In the genomic region with DNA sequence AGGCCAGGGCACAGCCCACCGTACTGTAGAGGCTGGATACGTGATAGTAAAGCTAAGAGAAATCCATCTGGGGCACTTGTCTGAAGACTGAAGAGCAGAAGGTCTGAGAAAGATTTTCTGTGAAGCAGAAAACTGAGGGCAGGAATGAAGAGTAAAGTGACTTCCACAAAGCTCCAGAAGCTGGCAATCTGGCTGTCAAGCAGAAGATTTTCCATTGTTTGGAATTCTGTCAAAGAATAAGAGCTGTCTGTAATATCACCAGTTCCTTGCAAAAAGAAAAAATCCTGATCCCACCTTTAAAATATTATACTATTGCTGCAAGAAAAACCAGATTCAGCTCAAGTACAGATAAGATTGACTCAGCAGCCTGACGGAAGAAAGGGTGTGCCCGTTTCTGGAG, we compare ENCODE assay signal across 33 cellular contexts.
"Had no signal": no experiment of that assay in that cellular context is flagged by ENCODE, and none has a peak within 500 bp of the region (broad histone marks: within the 10 kb centered on the region; RNA-seq: fewer than 3 reads in every experiment).

No MANE protein-coding gene starts in this region.

- H3K4me3 ChIP-seq: ascending aorta, cardiac muscle cell had no signal

- ATAC-seq: activated CD4-positive, alpha-beta T cell treated with anti-CD3 and anti-CD28 coated beads for 36 hours; activated CD8-positive, alpha-beta memory T cell treated with anti-CD3 and anti-CD28 coated beads, Interleukin-2, amount 10 ng/mL, durations not matched to agents 7 days and 5 days; activated CD8-positive, alpha-beta T cell treated with anti-CD3 and anti-CD28 coated beads, Interleukin-2, amount 10 ng/mL, durations not matched to agents 7 days and 5 days; activated naive CD8-positive, alpha-beta T cell treated with anti-CD3 and anti-CD28 coated beads, Interleukin-2, amount 50 U/mL, for 24 hours; T-cell; T-helper 17 cell had no signal

- H3K4me1 Mint-ChIP-seq: activated B cell treated with CpG ODN at 0.5 μM for 24 hours; activated CD4-positive, alpha-beta memory T cell treated with anti-CD3 and anti-CD28 coated beads, Interleukin-2, amount 10 ng/mL, durations not matched to agents 7 days and 5 days; activated CD4-positive, alpha-beta T cell treated with anti-CD3 and anti-CD28 coated beads for 36 hours; activated CD4-positive, alpha-beta T cell treated with anti-CD3 and anti-CD28 coated beads, Interleukin-2, amount 10 ng/mL, durations not matched to agents 7 days and 5 days; activated CD8-positive, alpha-beta memory T cell treated with anti-CD3 and anti-CD28 coated beads, Interleukin-2, amount 10 ng/mL, durations not matched to agents 7 days and 5 days; activated naive CD4-positive, alpha-beta T cell treated with anti-CD3 and anti-CD28 coated beads, Interleukin-2, amount 10 ng/mL, durations not matched to agents 7 days and 5 days; activated naive CD4-positive, alpha-beta T cell treated with anti-CD3 and anti-CD28 coated beads, Interleukin-2, amount 50 U/mL, for 24 hours; activated naive CD8-positive, alpha-beta T cell treated with anti-CD3 and anti-CD28 coated beads, Interleukin-2, amount 10 ng/mL, durations not matched to agents 7 days and 5 days; activated naive CD8-positive, alpha-beta T cell treated with anti-CD3 and anti-CD28 coated beads, Interleukin-2, amount 50 U/mL, for 24 hours; central memory CD8-positive, alpha-beta T cell; T-cell; T-helper 17 cell had no signal

- H3K27me3 Mint-ChIP-seq: activated B cell treated with CpG ODN at 0.5 μM for 24 hours; activated CD4-positive, alpha-beta memory T cell treated with anti-CD3 and anti-CD28 coated beads, Interleukin-2, amount 10 ng/mL, durations not matched to agents 7 days and 5 days; activated CD4-positive, alpha-beta T cell treated with anti-CD3 and anti-CD28 coated beads for 36 hours; activated CD4-positive, alpha-beta T cell treated with anti-CD3 and anti-CD28 coated beads, Interleukin-2, amount 10 ng/mL, durations not matched to agents 7 days and 5 days; activated CD8-positive, alpha-beta memory T cell treated with anti-CD3 and anti-CD28 coated beads, Interleukin-2, amount 10 ng/mL, durations not matched to agents 7 days and 5 days; activated naive CD4-positive, alpha-beta T cell treated with anti-CD3 and anti-CD28 coated beads, Interleukin-2, amount 10 ng/mL, durations not matched to agents 7 days and 5 days; activated naive CD4-positive, alpha-beta T cell treated with anti-CD3 and anti-CD28 coated beads, Interleukin-2, amount 50 U/mL, for 24 hours; activated naive CD8-positive, alpha-beta T cell; activated naive CD8-positive, alpha-beta T cell treated with anti-CD3 and anti-CD28 coated beads, Interleukin-2, amount 10 ng/mL, durations not matched to agents 7 days and 5 days; activated naive CD8-positive, alpha-beta T cell treated with anti-CD3 and anti-CD28 coated beads, Interleukin-2, amount 50 U/mL, for 24 hours; activated T-cell treated with anti-CD3 and anti-CD28 coated beads, Interleukin-2, amount 50 U/mL, for 24 hours; brain; central memory CD8-positive, alpha-beta T cell; T-cell; T-helper 17 cell had no signal

- H3K4me1 ChIP-seq: ascending aorta had no signal

- H3K9me3 Mint-ChIP-seq: activated B cell treated with CpG ODN at 0.5 μM for 24 hours; activated naive CD4-positive, alpha-beta T cell treated with anti-CD3 and anti-CD28 coated beads, Interleukin-2, amount 50 U/mL, for 24 hours; activated naive CD8-positive, alpha-beta T cell treated with anti-CD3 and anti-CD28 coated beads, Interleukin-2, amount 10 ng/mL, durations not matched to agents 7 days and 5 days; brain had no signal

- H3K27ac ChIP-seq: ascending aorta, cardiac muscle cell, VCaP had no signal

- H3K36me3 ChIP-seq: ascending aorta, cardiac muscle cell had no signal

- H3K4me3 Mint-ChIP-seq: activated B cell treated with CpG ODN at 0.5 μM for 24 hours; activated CD4-positive, alpha-beta memory T cell treated with anti-CD3 and anti-CD28 coated beads, Interleukin-2, amount 10 ng/mL, durations not matched to agents 7 days and 5 days; activated CD4-positive, alpha-beta T cell treated with anti-CD3 and anti-CD28 coated beads for 36 hours; activated CD4-positive, alpha-beta T cell treated with anti-CD3 and anti-CD28 coated beads, Interleukin-2, amount 10 ng/mL, durations not matched to agents 7 days and 5 days; activated CD8-positive, alpha-beta memory T cell treated with anti-CD3 and anti-CD28 coated beads, Interleukin-2, amount 10 ng/mL, durations not matched to agents 7 days and 5 days; activated CD8-positive, alpha-beta T cell treated with anti-CD3 and anti-CD28 coated beads, Interleukin-2, amount 10 ng/mL, durations not matched to agents 7 days and 5 days; activated naive CD4-positive, alpha-beta T cell treated with anti-CD3 and anti-CD28 coated beads, Interleukin-2, amount 10 ng/mL, durations not matched to agents 7 days and 5 days; activated naive CD4-positive, alpha-beta T cell treated with anti-CD3 and anti-CD28 coated beads, Interleukin-2, amount 50 U/mL, for 24 hours; activated naive CD8-positive, alpha-beta T cell; activated naive CD8-positive, alpha-beta T cell treated with anti-CD3 and anti-CD28 coated beads, Interleukin-2, amount 10 ng/mL, durations not matched to agents 7 days and 5 days; activated naive CD8-positive, alpha-beta T cell treated with anti-CD3 and anti-CD28 coated beads, Interleukin-2, amount 50 U/mL, for 24 hours; activated T-cell treated with anti-CD3 and anti-CD28 coated beads, Interleukin-2, amount 50 U/mL, for 24 hours; brain; central memory CD8-positive, alpha-beta T cell; T-cell; T-helper 17 cell had no signal

- H3K27ac Mint-ChIP-seq: activated B cell treated with CpG ODN at 0.5 μM for 24 hours; activated CD4-positive, alpha-beta memory T cell treated with anti-CD3 and anti-CD28 coated beads, Interleukin-2, amount 10 ng/mL, durations not matched to agents 7 days and 5 days; activated CD4-positive, alpha-beta T cell treated with anti-CD3 and anti-CD28 coated beads for 36 hours; activated CD4-positive, alpha-beta T cell treated with anti-CD3 and anti-CD28 coated beads, Interleukin-2, amount 10 ng/mL, durations not matched to agents 7 days and 5 days; activated CD8-positive, alpha-beta memory T cell treated with anti-CD3 and anti-CD28 coated beads, Interleukin-2, amount 10 ng/mL, durations not matched to agents 7 days and 5 days; activated CD8-positive, alpha-beta T cell treated with anti-CD3 and anti-CD28 coated beads, Interleukin-2, amount 10 ng/mL, durations not matched to agents 7 days and 5 days; activated naive CD4-positive, alpha-beta T cell treated with anti-CD3 and anti-CD28 coated beads, Interleukin-2, amount 10 ng/mL, durations not matched to agents 7 days and 5 days; activated naive CD4-positive, alpha-beta T cell treated with anti-CD3 and anti-CD28 coated beads, Interleukin-2, amount 50 U/mL, for 24 hours; activated naive CD8-positive, alpha-beta T cell; activated naive CD8-positive, alpha-beta T cell treated with anti-CD3 and anti-CD28 coated beads, Interleukin-2, amount 10 ng/mL, durations not matched to agents 7 days and 5 days; activated naive CD8-positive, alpha-beta T cell treated with anti-CD3 and anti-CD28 coated beads, Interleukin-2, amount 50 U/mL, for 24 hours; activated T-cell treated with anti-CD3 and anti-CD28 coated beads, Interleukin-2, amount 50 U/mL, for 24 hours; activated T-helper 2 cell treated with anti-CD3 and anti-CD28 coated beads, Interferon-gamma antibody, Interleukin-2, Interleukin-4, amounts not matched to agents 10 μg/mL and 5 μg/mL and 100 μg/mL, durations not matched to agents 14 hours and 24 hours and 36 hours; brain; T-cell; T-helper 17 cell had no signal

- H3K27me3 ChIP-seq: ascending aorta, cardiac muscle cell had no signal

- DNase-seq: activated B cell treated with CpG ODN at 0.5 μM for 24 hours; activated CD4-positive, alpha-beta memory T cell treated with anti-CD3 and anti-CD28 coated beads, Interleukin-2, amount 10 ng/mL, durations not matched to agents 7 days and 5 days; activated CD4-positive, alpha-beta T cell treated with anti-CD3 and anti-CD28 coated beads for 1 hour; activated CD4-positive, alpha-beta T cell treated with anti-CD3 and anti-CD28 coated beads for 36 hours; activated CD4-positive, alpha-beta T cell treated with anti-CD3 and anti-CD28 coated beads for 48 hours; activated CD4-positive, alpha-beta T cell treated with anti-CD3 and anti-CD28 coated beads, Interleukin-2, amount 10 ng/mL, durations not matched to agents 7 days and 5 days; activated CD4-positive, alpha-beta T cell treated with anti-CD3 and anti-CD28 coated beads, Interleukin-2, amount 50 U/mL, for 48 hours; activated CD8-positive, alpha-beta memory T cell treated with anti-CD3 and anti-CD28 coated beads for 24 hours; activated CD8-positive, alpha-beta memory T cell treated with anti-CD3 and anti-CD28 coated beads, Interleukin-2, amount 10 ng/mL, durations not matched to agents 7 days and 5 days; activated CD8-positive, alpha-beta memory T cell treated with anti-CD3 and anti-CD28 coated beads, Interleukin-2, amount 50 U/mL, for 48 hours; activated CD8-positive, alpha-beta T cell treated with anti-CD3 and anti-CD28 coated beads, Interleukin-2, amount 10 ng/mL, durations not matched to agents 7 days and 5 days; activated effector memory CD4-positive, alpha-beta T cell treated with Interleukin-2 at 50 U/mL for 16 hours; activated gamma-delta T cell; activated naive CD4-positive, alpha-beta T cell treated with anti-CD3 and anti-CD28 coated beads, Interleukin-2, amount 10 ng/mL, durations not matched to agents 7 days and 5 days; activated naive CD4-positive, alpha-beta T cell treated with Interleukin-2 at 50 U/mL for 16 hours; activated naive CD8-positive, alpha-beta T cell treated with anti-CD3 and anti-CD28 coated beads, Interleukin-2, amount 10 ng/mL, durations not matched to agents 7 days and 5 days; activated naive CD8-positive, alpha-beta T cell treated with anti-CD3 and anti-CD28 coated beads, Interleukin-2, amount 50 U/mL, for 24 hours; activated T-cell treated with anti-CD3 and anti-CD28 coated beads, Interleukin-2, amount 50 U/mL, for 24 hours; activated T-cell treated with anti-CD3 and anti-CD28 coated beads, Interleukin-2, amount 50 U/mL, for 48 hours; amygdala; anterior cingulate cortex; cerebellar nuclear complex; T-cell; T-helper 17 cell; T-helper 9 cell had no signal

- H3K36me3 Mint-ChIP-seq: activated CD8-positive, alpha-beta memory T cell treated with anti-CD3 and anti-CD28 coated beads, Interleukin-2, amount 10 ng/mL, durations not matched to agents 7 days and 5 days; activated naive CD4-positive, alpha-beta T cell treated with anti-CD3 and anti-CD28 coated beads, Interleukin-2, amount 10 ng/mL, durations not matched to agents 7 days and 5 days; activated naive CD4-positive, alpha-beta T cell treated with anti-CD3 and anti-CD28 coated beads, Interleukin-2, amount 50 U/mL, for 24 hours; activated naive CD8-positive, alpha-beta T cell; activated naive CD8-positive, alpha-beta T cell treated with anti-CD3 and anti-CD28 coated beads, Interleukin-2, amount 10 ng/mL, durations not matched to agents 7 days and 5 days; brain; T-cell had no signal
